8 cellular contexts compared by ENCODE assay signal in the genomic region with DNA sequence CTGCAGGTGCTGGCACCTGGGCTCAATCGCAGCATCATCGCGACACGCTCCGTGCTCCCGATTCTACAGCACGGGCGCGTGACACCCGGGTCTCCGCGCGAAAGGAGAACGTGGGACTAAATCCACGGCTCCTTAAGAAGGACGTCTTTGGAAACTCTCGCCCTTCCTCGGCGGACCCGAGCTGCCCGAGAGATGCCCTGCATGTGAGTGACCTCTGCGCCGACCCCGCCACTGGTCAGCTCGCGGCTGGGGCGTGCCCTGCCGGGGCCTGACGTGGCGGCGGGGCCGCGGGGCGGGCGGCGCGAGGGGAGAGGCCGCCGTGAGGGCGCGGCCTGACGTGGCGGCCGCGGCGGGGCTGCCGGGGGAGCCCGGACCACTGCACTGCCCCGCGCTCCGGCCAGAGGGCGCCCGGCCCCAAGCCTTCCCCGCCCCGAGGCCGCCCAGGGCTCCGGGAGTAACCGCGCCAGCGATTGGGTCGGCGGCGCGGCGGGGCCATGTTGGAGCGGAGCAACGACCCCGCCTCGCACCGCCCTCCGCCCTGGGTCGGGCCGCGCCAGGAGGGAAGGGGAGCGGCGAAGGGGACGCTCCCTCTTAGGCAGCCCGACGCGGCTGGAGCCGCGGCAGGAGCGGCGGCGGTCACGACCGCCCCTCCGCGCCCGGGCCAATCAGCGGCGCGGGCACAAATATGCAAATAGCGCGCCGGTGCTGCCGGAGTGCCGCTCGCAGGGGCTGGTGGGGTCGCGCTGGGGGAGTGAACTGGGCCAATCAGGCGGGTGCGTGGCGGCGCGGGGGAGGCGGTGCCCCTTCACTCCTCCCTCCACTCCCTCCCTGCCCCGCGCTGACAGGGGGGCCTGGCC.
DNase-seq lines count a peak whose midpoint lies in the region; ATAC-seq and TF ChIP-seq lines count a peak whose summit lies in the region.

No MANE protein-coding gene starts in this region.

- POLR2A ChIA-PET in activated B cell treated with CpG ODN at 0.5 μM for 24 hours (lab: Charles Lee), result interaction anchor here (0.5 to 2.2 kb wide), 9 partner anchors 31 to 78 kb away, joined by 3 to 8 read pairs (median 4); a partner anchor contains a TSS

- H3K4me3 Mint-ChIP-seq in activated B cell treated with CpG ODN at 0.5 μM for 24 hours, result peak overlapping the region; percentile 87

- H3K27ac Mint-ChIP-seq in activated B cell treated with CpG ODN at 0.5 μM for 24 hours, result peak overlapping the region; percentile 81

- H3K9me3 Mint-ChIP-seq in activated B cell treated with CpG ODN at 0.5 μM for 24 hours, result no peaks in the 10 kb centered on the region

- ATAC-seq in GM19023 (IDR thresholded peaks at IDR 0.05; ENCODE audit: unreplicated experiment) (peak; percentile 88), HG03196 (IDR thresholded peaks at IDR 0.05; ENCODE audit: unreplicated experiment) (peak; percentile 84), activated B cell treated with CpG ODN at 0.5 μM for 24 hours (ENCODE audit: low read depth) (peak; percentile 83)

- peaks cover 3% of the 10 kb centered on the region for H3K36me3 Mint-ChIP-seq in activated B cell treated with CpG ODN at 0.5 μM for 24 hours (ENCODE audit: low read depth)

- CTCF ChIA-PET in activated B cell treated with CpG ODN at 0.5 μM for 24 hours (lab: Charles Lee), result interaction anchor here (0.7 to 2.3 kb wide), 12 partner anchors 28 to 90 kb away, joined by 3 to 13 read pairs (median 4); a partner anchor contains a TSS

- TF ChIP-seq CTCF in AG09319 (IDR thresholded peaks at IDR 0.05; ENCODE audit: low read depth, low read length) (peak; percentile 41), activated B cell treated with CpG ODN at 0.5 μM for 24 hours (IDR thresholded peaks at IDR 0.05) (no peak)

- peaks cover 43% of the 10 kb centered on the region for H3K4me1 Mint-ChIP-seq in activated B cell treated with CpG ODN at 0.5 μM for 24 hours

- DNase-seq in AG09319 (ENCODE audit: extremely low read depth, low read depth) (peak; percentile 91), NCI-H2227 treated with DMSO at 0.1 percent for 48 hours (lab: John Stamatoyannopoulos, UW) (peak; percentile 91), activated B cell treated with CpG ODN at 0.5 μM for 24 hours (peak; percentile 97), caudate nucleus (lab: John Stamatoyannopoulos, UW) (peak in 60 of 61 donors; percentile 44 to 100 (median 95)), islet precursor cell (peak; percentile 97)
- peak; percentile 92 for DNase-seq in stimulated activated CD4-positive, alpha-beta T cell treated with anti-CD3 and anti-CD28 coated beads, Interleukin-12 subunit alpha, Interleukin-12 subunit beta, amount 100 ng/mL, for 4 hours

- peak overlapping the region; percentile 95 for H3K27ac ChIP-seq in caudate nucleus (ENCODE audit: low read depth, low read length)

- intact Hi-C loops in activated B cell treated with CpG ODN at 0.5 μM for 24 hours (cut with micrococcal nuclease), result loop anchor here (1.0 kb wide), 9 partner anchors 30 to 573 kb away; a partner anchor contains a TSS

- no peaks in the 10 kb centered on the region for H3K27me3 Mint-ChIP-seq in activated B cell treated with CpG ODN at 0.5 μM for 24 hours

Comparison
In these comparisons a context has a peak if more than half of its experiments do, and no peak if none do; other contexts are left out.
1. Peak in every context shown above with its lines: DNase-seq, ATAC-seq and H3K27ac ChIP-seq.